Comparison of ENCODE assay signal across 19 cellular contexts in genomic region chr6:14499309-14499708, GRCh38.
"Had no signal": no experiment of that assay in that cellular context is flagged by ENCODE, and none has a peak within 500 bp of the region (broad histone marks: within the 10 kb centered on the region; RNA-seq: fewer than 3 reads in every experiment).

No MANE protein-coding gene starts in this region.

- H3K36me3 ChIP-seq: lower lobe of right lung, spleen, thoracic aorta had no signal

- ATAC-seq: left lobe of liver; naive thymus-derived CD4-positive, alpha-beta T cell; sciatic nerve had no signal

- H3K4me3 ChIP-seq: lower lobe of right lung, spleen, thoracic aorta had no signal

- H3K27me3 ChIP-seq: foreskin keratinocyte, spleen had no signal

- H3K4me1 ChIP-seq: lower lobe of right lung, spleen had no signal

- H3K9me3 ChIP-seq: lower lobe of right lung, thoracic aorta had no signal

- FAIRE-seq: endometrium had no signal

- DNase-seq: activated CD4-positive, alpha-beta memory T cell treated with anti-CD3 and anti-CD28 coated beads for 36 hours; activated CD4-positive, alpha-beta T cell treated with anti-CD3 and anti-CD28 coated beads for 4 hours; activated CD4-positive, CD25-positive, alpha-beta regulatory T cell; activated effector memory CD4-positive, alpha-beta T cell treated with Interleukin-2 at 50 U/mL for 16 hours; activated naive CD4-positive, alpha-beta T cell treated with anti-CD3 and anti-CD28 coated beads for 36 hours; activated naive CD8-positive, alpha-beta T cell treated with anti-CD3 and anti-CD28 coated beads, Interleukin-2, amount 10 ng/mL, durations not matched to agents 7 days and 5 days; activated T-cell treated with anti-CD3 and anti-CD28 coated beads, Interleukin-2, amount 50 U/mL, for 48 hours; effector CD4-positive, alpha-beta T cell; lower lobe of right lung; naive thymus-derived CD4-positive, alpha-beta T cell; spleen; stimulated activated CD4-positive, alpha-beta T cell treated with anti-CD3 and anti-CD28 coated beads, Interleukin-4, amount 100 ng/mL, for 1 hour; stimulated activated naive CD4-positive, alpha-beta T cell treated with Interleukin-2 at 50 U/mL for 16 hours; T-helper 2 cell had no signal

- H3K27ac ChIP-seq: foreskin keratinocyte, lower lobe of right lung, spleen, thoracic aorta had no signal
